ENCODE assay signal across 3 cellular contexts in genomic region chr3:169850618-169851017, GRCh38.
A peak's percentile ranks its signal among the peaks of the same experiment; 100 is the strongest.
TF ChIP-seq lines count a peak whose summit lies in the region.

No MANE protein-coding gene starts in this region.

TF ChIP-seq in HepG2, 621 proteins besides CTCF, POLR2A, EP300 and RAD21:
- TF ChIP-seq ZNF260 (CRISPR knock-in tag; IDR thresholded peaks at IDR 0.05; ENCODE audit: borderline replicate concordance, low read depth) (no peak), MAFF (IDR thresholded peaks at IDR 0.05; ENCODE audit: low read depth, low read length) (peak; percentile 52), ZNF839 (CRISPR knock-in tag; IDR thresholded peaks at IDR 0.05; ENCODE audit: borderline replicate concordance) (no peak), ZMYM2 (CRISPR knock-in tag; IDR thresholded peaks at IDR 0.05) (no peak), ZNF138 (CRISPR knock-in tag; IDR thresholded peaks at IDR 0.05; ENCODE audit: low read depth) (no peak), HES4 (CRISPR knock-in tag; IDR thresholded peaks at IDR 0.05; ENCODE audit: borderline replicate concordance) (no peak), MAFK (conservative IDR thresholded peaks at IDR 0.05 in 1 of 2, IDR thresholded peaks at IDR 0.05 in 1 of 2; ENCODE audit: low read length in 2 of 2) (peak; percentile 40 to 65; a peak in 2 of 4 replicates), NFYB (CRISPR knock-in tag; IDR thresholded peaks at IDR 0.05) (no peak), GATA4 (IDR thresholded peaks at IDR 0.05; ENCODE audit: borderline replicate concordance, low read depth) (no peak), ZFP37 (CRISPR knock-in tag; IDR thresholded peaks at IDR 0.05; ENCODE audit: borderline replicate concordance) (no peak), CCDC6 (CRISPR knock-in tag; IDR thresholded peaks at IDR 0.05) (no peak)

TF ChIP-seq in A549, 52 proteins besides CTCF, POLR2A, EP300 and RAD21:
- TF ChIP-seq MAFK (IDR thresholded peaks at IDR 0.05; ENCODE audit: partially characterized antibody) (peak; percentile 64), MYC (IDR thresholded peaks at IDR 0.05; ENCODE audit: borderline replicate concordance, low read length) (no peak)

TF ChIP-seq in K562, 482 proteins besides CTCF, POLR2A, EP300 and RAD21:
- 0 out of 2 replicates have a peak, but pooled peaks have one; percentile 5 for TF ChIP-seq MAFK (IDR thresholded peaks at IDR 0.05; ENCODE audit: low read length)
- peak; percentile 39; the same call in 1 of the 2 replicates for TF ChIP-seq ZNF316 (IDR thresholded peaks at IDR 0.05)
- peak; percentile 13; the same call in 1 of the 2 replicates for TF ChIP-seq C11orf30 (IDR thresholded peaks at IDR 0.05; ENCODE audit: low read depth)
- no peak for TF ChIP-seq RBM15 (IDR thresholded peaks at IDR 0.05; ENCODE audit: insufficient read depth, low read length)
- TF ChIP-seq POLR2B (IDR thresholded peaks at IDR 0.05; ENCODE audit: low read depth, partially characterized antibody): no peak
